Comparison of ENCODE assay signal across 8 cellular contexts in genomic region chr11:116835042-116835772, GRCh38. TPM values are rescaled to one million over a fixed set of nuclear protein-coding genes. Genes with fewer than 3 reads are reported as not detected.
A peak's percentile ranks its signal among the peaks of the same experiment; 100 is the strongest.
DNase-seq lines count a peak whose midpoint lies in the region; ATAC-seq and TF ChIP-seq lines count a peak whose summit lies in the region.

No MANE protein-coding gene starts in this region.

- H3K27ac Mint-ChIP-seq in brain = peak overlapping the region in 4 of 5 experiments; percentile 67 to 83 (median 74)

- H3K9me3 ChIP-seq in mononuclear cell (ENCODE audit: low read depth, low read length) = no peaks in the 10 kb centered on the region

- in situ Hi-C loops in ACHN (cut with HindIII; ENCODE audit: low pct_ligation_motif_present, low pct_unique_long_range_greater_than_20kb, low sequenced_read_pairs) = no loop called here

- peaks cover 8% of the 10 kb centered on the region for H3K4me1 Mint-ChIP-seq in activated T-cell treated with anti-CD3 and anti-CD28 coated beads, Interleukin-2, amount 50 U/mL, for 4 hours (ENCODE audit: low read depth)
- H3K4me1 Mint-ChIP-seq in brain = peaks cover 26% of the 10 kb centered on the region

- H3K9me3 Mint-ChIP-seq in activated T-cell treated with anti-CD3 and anti-CD28 coated beads, Interleukin-2, amount 50 U/mL, for 4 hours = no peaks in the 10 kb centered on the region
- H3K9me3 Mint-ChIP-seq in brain = no peaks in the 10 kb centered on the region

- TF ChIP-seq CTCF in brain (conservative IDR thresholded peaks at IDR 0.05) = no peak

- no peak for DNase-seq in activated T-cell treated with anti-CD3 and anti-CD28 coated beads, Interleukin-2, amount 50 U/mL, for 4 hours
- DNase-seq in activated T-cell treated with anti-CD3 and anti-CD28 coated beads for 4 hours (no peak), Kasumi-1 (lab: John Stamatoyannopoulos, UW) (peak; percentile 82 to 86), ACHN (no peak), GOT3 (lab: John Stamatoyannopoulos, UW) (no peak), NCI-H1694 treated with DMSO at 0.1 percent for 48 hours (lab: John Stamatoyannopoulos, UW) (no peak)

- peaks cover 18% of the 10 kb centered on the region for H3K4me1 ChIP-seq in mononuclear cell (ENCODE audit: insufficient read depth, low read length)

- peak overlapping the region; percentile 23 for H3K4me3 ChIP-seq in mononuclear cell (ENCODE audit: low read length)

- no peak for ATAC-seq in activated T-cell treated with anti-CD3 and anti-CD28 coated beads, Interleukin-2, amount 50 U/mL, for 4 hours

- H3K27me3 ChIP-seq in mononuclear cell (ENCODE audit: insufficient read depth, low read length) = no peaks in the 10 kb centered on the region

- peak overlapping the region; percentile 67 for H3K4me3 Mint-ChIP-seq in activated T-cell treated with anti-CD3 and anti-CD28 coated beads, Interleukin-2, amount 50 U/mL, for 4 hours
- H3K4me3 Mint-ChIP-seq in brain = peak overlapping the region; percentile 9 to 75 (median 70)

- no peaks in the 10 kb centered on the region for H3K36me3 Mint-ChIP-seq in activated T-cell treated with anti-CD3 and anti-CD28 coated beads, Interleukin-2, amount 50 U/mL, for 4 hours (ENCODE audit: insufficient read depth)
- H3K36me3 Mint-ChIP-seq in brain = no peaks in the 10 kb centered on the region

- H3K27me3 Mint-ChIP-seq in activated T-cell treated with anti-CD3 and anti-CD28 coated beads, Interleukin-2, amount 50 U/mL, for 4 hours (ENCODE audit: low read depth) = no peaks in the 10 kb centered on the region
- H3K27me3 Mint-ChIP-seq in brain = peaks cover 14% of the 10 kb centered on the region

RNA-seq across cellular contexts. Expression of gene APOA1, which starts 2.2 kb away (rescaled TPM):
- total RNA-seq in activated T-cell treated with anti-CD3 and anti-CD28 coated beads, Interleukin-2, amount 50 U/mL, for 4 hours = 1 to 10 TPM; 1.4 to 2.9 (median 2.1) TPM
- not detected for polyA plus RNA-seq in brain (ENCODE audit: insufficient read depth, low read depth, low replicate concordance)
- 0.31 TPM for total RNA-seq in mononuclear cell

RNA-seq across cellular contexts. Expression of gene APOC3, which starts 5.5 kb away (rescaled TPM):
- total RNA-seq in activated T-cell treated with anti-CD3 and anti-CD28 coated beads, Interleukin-2, amount 50 U/mL, for 4 hours = 1 to 10 TPM in 2 of 3 donors, under 1 TPM in 1; 0.82 to 4.0 (median 2.0) TPM
- polyA plus RNA-seq in brain (ENCODE audit: insufficient read depth, low read depth, low replicate concordance) = not detected
- not detected for total RNA-seq in mononuclear cell

RNA-seq across cellular contexts. Expression of gene APOA4, which starts 12.1 kb away (rescaled TPM):
- not detected for total RNA-seq in activated T-cell treated with anti-CD3 and anti-CD28 coated beads, Interleukin-2, amount 50 U/mL, for 4 hours
- not detected for polyA plus RNA-seq in brain (ENCODE audit: insufficient read depth, low read depth, low replicate concordance)
- not detected for total RNA-seq in mononuclear cell

RNA-seq across cellular contexts. Expression of gene APOA5, which starts 43.5 kb away (rescaled TPM):
- not detected for total RNA-seq in activated T-cell treated with anti-CD3 and anti-CD28 coated beads, Interleukin-2, amount 50 U/mL, for 4 hours
- polyA plus RNA-seq in brain (ENCODE audit: insufficient read depth, low read depth, low replicate concordance) = not detected
- not detected for total RNA-seq in mononuclear cell

RNA-seq across cellular contexts. Expression of gene ZPR1, which starts 47.4 kb away (rescaled TPM):
- total RNA-seq in activated T-cell treated with anti-CD3 and anti-CD28 coated beads, Interleukin-2, amount 50 U/mL, for 4 hours = 100 to 1,000 TPM; 140 to 145 (median 142) TPM
- 48.0 TPM for polyA plus RNA-seq in brain (ENCODE audit: insufficient read depth, low read depth, low replicate concordance)
- total RNA-seq in mononuclear cell = 49.2 TPM

Comparison
In these comparisons a context has a peak if more than half of its experiments do, and no peak if none do; other contexts are left out.
1. DNase-seq: peak in Kasumi-1 (2 of 2); none in activated T-cell treated with anti-CD3 and anti-CD28 coated beads, Interleukin-2, amount 50 U/mL, for 4 hours (single experiment), activated T-cell treated with anti-CD3 and anti-CD28 coated beads for 4 hours (single experiment), ACHN (single experiment), GOT3 (single experiment) and NCI-H1694 treated with DMSO at 0.1 percent for 48 hours (single experiment).